8 cellular contexts compared by ENCODE assay signal in genomic region chr17:30290696-30291570, GRCh38. TPM values are rescaled to one million over a fixed set of nuclear protein-coding genes. Genes with fewer than 3 reads are reported as not detected.
DNase-seq lines count a peak whose midpoint lies in the region; ATAC-seq lines count a peak whose summit lies in the region.

No MANE protein-coding gene starts in this region.

- H3K4me1 Mint-ChIP-seq in stimulated activated memory B cell treated with anti-CD40 and anti-IgM and Interleukin-4, amounts not matched to agents 10 μg/mL and 1 μg/mL and 100 μg/mL, for 72 hours, result no peaks in the 10 kb centered on the region

- ATAC-seq in GM21360 (IDR thresholded peaks at IDR 0.05; ENCODE audit: unreplicated experiment), result peak; percentile 38
- peak; percentile 70 for ATAC-seq in stimulated activated memory B cell treated with anti-CD40 and anti-IgM and Interleukin-4, amounts not matched to agents 10 μg/mL and 1 μg/mL and 100 μg/mL, for 72 hours
- ATAC-seq in GM19351 (IDR thresholded peaks at IDR 0.05; ENCODE audit: unreplicated experiment), result no peak

- H2BK15ac ChIP-seq in mesenchymal stem cell (ENCODE audit: low read depth, poor library complexity, severe bottlenecking), result no peak overlapping the region

- peak overlapping the region; percentile 84 for H3K4me3 Mint-ChIP-seq in stimulated activated memory B cell treated with anti-CD40 and anti-IgM and Interleukin-4, amounts not matched to agents 10 μg/mL and 1 μg/mL and 100 μg/mL, for 72 hours

- H3K27ac Mint-ChIP-seq in stimulated activated memory B cell treated with anti-CD40 and anti-IgM and Interleukin-4, amounts not matched to agents 10 μg/mL and 1 μg/mL and 100 μg/mL, for 72 hours, result peak overlapping the region; percentile 66

- H3K9me3 ChIP-seq in MG63, result no peaks in the 10 kb centered on the region
- H3K9me3 ChIP-seq in mesenchymal stem cell (ENCODE audit: control insufficient read depth, low read length), result no peaks in the 10 kb centered on the region

- H4K91ac ChIP-seq in mesenchymal stem cell (ENCODE audit: low read length), result no peak overlapping the region

- no peak overlapping the region for H2AK5ac ChIP-seq in mesenchymal stem cell (ENCODE audit: low read length, severe bottlenecking)

- 10% methylated on average over 22 of the region's 22 CpGs for WGBS in mesenchymal stem cell

- no peaks in the 10 kb centered on the region for H3K9me3 Mint-ChIP-seq in stimulated activated memory B cell treated with anti-CD40 and anti-IgM and Interleukin-4, amounts not matched to agents 10 μg/mL and 1 μg/mL and 100 μg/mL, for 72 hours

- H3K36me3 ChIP-seq in MG63, result peaks cover 40% of the 10 kb centered on the region
- H3K36me3 ChIP-seq in mesenchymal stem cell (ENCODE audit: control insufficient read depth in 1 of 2, insufficient read depth in 2 of 2, low read depth in 1 of 2, low read length in 2 of 2), result peaks cover 10 to 34% of the 10 kb centered on the region in 2 experiments

- peak overlapping the region in 1 of 2 experiments; percentile 47 for H3K4ac ChIP-seq in mesenchymal stem cell (ENCODE audit: low read depth in 1 of 2, low read length in 2 of 2)

- H3K79me1 ChIP-seq in mesenchymal stem cell (replicated peaks; ENCODE audit: low read length, poor library complexity, severe bottlenecking), result peaks cover 8% of the 10 kb centered on the region

- H3K27me3 ChIP-seq in MG63, result no peaks in the 10 kb centered on the region
- no peaks in the 10 kb centered on the region for H3K27me3 ChIP-seq in mesenchymal stem cell (ENCODE audit: control insufficient read depth in 1 of 2, insufficient read depth in 1 of 2, low read length in 2 of 2)

- H3K4me3 ChIP-seq in MG63, result peak overlapping the region; percentile 99
- H3K4me3 ChIP-seq in mesenchymal stem cell (ENCODE audit: insufficient read depth in 1 of 2, low read depth in 1 of 2, low read length in 2 of 2), result peak overlapping the region; percentile 90 to 94

- peak overlapping the region in 1 of 2 experiments; percentile 66 for H3K14ac ChIP-seq in mesenchymal stem cell (ENCODE audit: low read length in 2 of 2)

- H2BK5ac ChIP-seq in mesenchymal stem cell (ENCODE audit: low read depth, low read length, poor library complexity, severe bottlenecking), result no peak overlapping the region

- DNase-seq in COLO829 (ENCODE audit: low spot score) (peak; percentile 28), MG63 (peak; percentile 35), ecto neural progenitor cell (ENCODE audit: low spot score) (peak; percentile 83), mesenchymal stem cell (peak; percentile 59)
- peak; percentile 54 for DNase-seq in activated CD4-positive, CD25-positive, alpha-beta regulatory T cell treated with anti-CD3 and anti-CD28 coated beads, Interleukin-2, amount 50 U/mL, for 72 hours

- H3K9ac ChIP-seq in mesenchymal stem cell (ENCODE audit: low read length), result peak overlapping the region; percentile 89

- peaks cover 2% of the 10 kb centered on the region for H3K4me1 ChIP-seq in mesenchymal stem cell (ENCODE audit: control insufficient read depth, insufficient read depth, low read depth, low read length)

- H3K27me3 Mint-ChIP-seq in stimulated activated memory B cell treated with anti-CD40 and anti-IgM and Interleukin-4, amounts not matched to agents 10 μg/mL and 1 μg/mL and 100 μg/mL, for 72 hours, result no peaks in the 10 kb centered on the region

- peak overlapping the region in 1 of 2 experiments; percentile 63 for H3K23ac ChIP-seq in mesenchymal stem cell (ENCODE audit: low read length in 2 of 2)

- H2AFZ ChIP-seq in mesenchymal stem cell (ENCODE audit: low read depth, low read length), result peak overlapping the region; percentile 3

- no peak overlapping the region for H3K27ac ChIP-seq in mesenchymal stem cell (ENCODE audit: low read length, poor library complexity, severe bottlenecking)

- peak overlapping the region; percentile 79 to 87 for H3K18ac ChIP-seq in mesenchymal stem cell (ENCODE audit: low read depth in 1 of 2, low read length in 2 of 2)

- no peak overlapping the region for H4K8ac ChIP-seq in mesenchymal stem cell (ENCODE audit: low read length)

- no peak overlapping the region for H2BK12ac ChIP-seq in mesenchymal stem cell (ENCODE audit: low read length in 2 of 2)

- peaks cover 11% of the 10 kb centered on the region for H3K36me3 Mint-ChIP-seq in stimulated activated memory B cell treated with anti-CD40 and anti-IgM and Interleukin-4, amounts not matched to agents 10 μg/mL and 1 μg/mL and 100 μg/mL, for 72 hours

- no peak overlapping the region for H2BK120ac ChIP-seq in mesenchymal stem cell (ENCODE audit: low read depth, low read length)

- peak overlapping the region; percentile 92 for H3K4me2 ChIP-seq in mesenchymal stem cell (ENCODE audit: low read length, poor library complexity, severe bottlenecking)

RNA-seq across cellular contexts. Expression of gene BLMH, which starts 0.8 kb away (rescaled TPM):
- 44.7 and 45.0 TPM in 2 replicates for total RNA-seq in MG63 (2014; rRNA removed; shearing (Covaris generic); ENCODE audit: low replicate concordance)
- 19.7 TPM for polyA plus RNA-seq in mesenchymal stem cell (2013, experiment 1 of 2)
- polyA plus RNA-seq in mesenchymal stem cell (2013, experiment 2 of 2), result 20.0 TPM

RNA-seq across cellular contexts. Expression of gene TMIGD1, which starts 42.9 kb away (rescaled TPM):
- not detected in 2 replicates for total RNA-seq in MG63 (2014; rRNA removed; shearing (Covaris generic); ENCODE audit: low replicate concordance)
- polyA plus RNA-seq in mesenchymal stem cell (2013, experiment 1 of 2), result not detected
- not detected for polyA plus RNA-seq in mesenchymal stem cell (2013, experiment 2 of 2)

RNA-seq across cellular contexts. Expression of gene SLC6A4, which starts 55.4 kb away (rescaled TPM):
- total RNA-seq in MG63 (2014; rRNA removed; shearing (Covaris generic); ENCODE audit: low replicate concordance), result not detected in 2 replicates
- not detected for polyA plus RNA-seq in mesenchymal stem cell (2013, experiment 1 of 2)
- polyA plus RNA-seq in mesenchymal stem cell (2013, experiment 2 of 2), result 0.01 TPM

Comparison
In these comparisons a context has a peak if more than half of its experiments do, and no peak if none do; other contexts are left out.
1. DNase-seq: peak in every context shown above with its lines; median percentile 83 in ecto neural progenitor cell; 59 in mesenchymal stem cell; 54 in activated CD4-positive, CD25-positive, alpha-beta regulatory T cell treated with anti-CD3 and anti-CD28 coated beads, Interleukin-2, amount 50 U/mL, for 72 hours; 35 in MG63; 28 in COLO829.